In the genomic region with DNA sequence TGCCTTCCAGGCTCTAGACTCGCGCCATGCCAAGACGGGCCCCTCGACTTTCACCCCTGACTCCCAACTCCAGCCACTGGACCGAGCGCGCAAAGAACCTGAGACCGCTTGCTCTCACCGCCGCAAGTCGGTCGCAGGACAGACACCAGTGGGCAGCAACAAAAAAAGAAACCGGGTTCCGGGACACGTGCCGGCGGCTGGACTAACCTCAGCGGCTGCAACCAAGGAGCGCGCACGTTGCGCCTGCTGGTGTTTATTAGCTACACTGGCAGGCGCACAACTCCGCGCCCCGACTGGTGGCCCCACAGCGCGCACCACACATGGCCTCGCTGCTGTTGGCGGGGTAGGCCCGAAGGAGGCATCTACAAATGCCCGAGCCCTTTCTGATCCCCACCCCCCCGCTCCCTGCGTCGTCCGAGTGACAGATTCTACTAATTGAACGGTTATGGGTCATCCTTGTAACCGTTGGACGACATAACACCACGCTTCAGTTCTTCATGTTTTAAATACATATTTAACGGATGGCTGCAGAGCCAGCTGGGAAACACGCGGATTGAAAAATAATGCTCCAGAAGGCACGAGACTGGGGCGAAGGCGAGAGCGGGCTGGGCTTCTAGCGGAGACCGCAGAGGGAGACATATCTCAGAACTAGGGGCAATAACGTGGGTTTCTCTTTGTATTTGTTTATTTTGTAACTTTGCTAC, we compare ENCODE assay signal across 12 cellular contexts. TPM values are rescaled to one million over a fixed set of nuclear protein-coding genes. Genes with fewer than 3 reads are reported as not detected.
DNase-seq lines count a peak whose midpoint lies in the region; ATAC-seq and TF ChIP-seq lines count a peak whose summit lies in the region.
"Had no signal": no experiment of that assay in that cellular context is flagged by ENCODE, and none has a peak within 500 bp of the region (broad histone marks: within the 10 kb centered on the region; RNA-seq: fewer than 3 reads in every experiment).

No MANE protein-coding gene starts in this region.

- no peak overlapping the region for H3K18ac ChIP-seq in mesenchymal stem cell (ENCODE audit: low read depth in 1 of 2, low read length in 2 of 2)

- H3K4me1 Mint-ChIP-seq in activated naive CD8-positive, alpha-beta T cell (ENCODE audit: low read depth), result peaks cover 55% of the 10 kb centered on the region

- no peak for TF ChIP-seq CTCF in GM13976 (IDR thresholded peaks at IDR 0.05; ENCODE audit: borderline replicate concordance, control extremely low read depth, extremely low read depth, insufficient read depth, missing control alignments)

- peak overlapping the region; percentile 66 for H3K4me3 Mint-ChIP-seq in activated naive CD8-positive, alpha-beta T cell

- H3K36me3 ChIP-seq in mesenchymal stem cell (ENCODE audit: control insufficient read depth in 1 of 2, insufficient read depth in 2 of 2, low read depth in 1 of 2, low read length in 2 of 2), result no peaks in the 10 kb centered on the region

- H3K27ac ChIP-seq in mesenchymal stem cell (ENCODE audit: low read length, poor library complexity, severe bottlenecking), result no peak overlapping the region
- H3K27ac ChIP-seq: epithelial cell of prostate had no signal

- in situ Hi-C loops in GM13976 (cut with MboI; ENCODE audit: low sequenced_read_pairs, unreplicated experiment), result no loop called here

- H3K4me2 ChIP-seq in mesenchymal stem cell (ENCODE audit: low read length, poor library complexity, severe bottlenecking), result no peak overlapping the region

- H2BK5ac ChIP-seq in mesenchymal stem cell (ENCODE audit: low read depth, low read length, poor library complexity, severe bottlenecking), result no peak overlapping the region

- no peaks in the 10 kb centered on the region for H3K79me1 ChIP-seq in mesenchymal stem cell (replicated peaks; ENCODE audit: low read length, poor library complexity, severe bottlenecking)

- peaks cover 89 to 98% of the 10 kb centered on the region in 2 experiments for H3K27me3 ChIP-seq in mesenchymal stem cell (ENCODE audit: control insufficient read depth in 1 of 2, insufficient read depth in 1 of 2, low read length in 2 of 2)

- no peaks in the 10 kb centered on the region for H3K9me3 Mint-ChIP-seq in activated naive CD8-positive, alpha-beta T cell (ENCODE audit: low read depth)

- no peak overlapping the region for H3K9ac ChIP-seq in mesenchymal stem cell (ENCODE audit: low read length)

- H2AFZ ChIP-seq in mesenchymal stem cell (ENCODE audit: low read depth, low read length), result no peak overlapping the region

- no peak overlapping the region for H2BK120ac ChIP-seq in mesenchymal stem cell (ENCODE audit: low read depth, low read length)

- no peak overlapping the region for H2BK12ac ChIP-seq in mesenchymal stem cell (ENCODE audit: low read length in 2 of 2)

- no peak for ATAC-seq in HG02884 (IDR thresholded peaks at IDR 0.05; ENCODE audit: unreplicated experiment)

- no peak overlapping the region for H3K4ac ChIP-seq in mesenchymal stem cell (ENCODE audit: low read depth in 1 of 2, low read length in 2 of 2)

- peaks cover 4% of the 10 kb centered on the region for H3K9me3 ChIP-seq in mesenchymal stem cell (ENCODE audit: control insufficient read depth, low read length)

- peaks cover 51% of the 10 kb centered on the region for H3K27me3 Mint-ChIP-seq in activated naive CD8-positive, alpha-beta T cell

- no peaks in the 10 kb centered on the region for H3K36me3 Mint-ChIP-seq in activated naive CD8-positive, alpha-beta T cell

- WGBS in mesenchymal stem cell, result 59% methylated on average over 49 of the region's 50 CpGs

- H4K8ac ChIP-seq in mesenchymal stem cell (ENCODE audit: low read length), result no peak overlapping the region

- H3K4me3 ChIP-seq in mesenchymal stem cell (ENCODE audit: insufficient read depth in 1 of 2, low read depth in 1 of 2, low read length in 2 of 2), result no peak overlapping the region

- no peak overlapping the region for H3K23ac ChIP-seq in mesenchymal stem cell (ENCODE audit: low read length in 2 of 2)

- peak overlapping the region; percentile 9 for H4K91ac ChIP-seq in mesenchymal stem cell (ENCODE audit: low read length)

- H3K14ac ChIP-seq in mesenchymal stem cell (ENCODE audit: low read length in 2 of 2), result no peak overlapping the region

- DNase-seq in Ammon's horn (ENCODE audit: low spot score), result peak; percentile 58
- peak; percentile 37 for DNase-seq in GM13976 (ENCODE audit: low spot score)
- no peak for DNase-seq in mesenchymal stem cell
- DNase-seq in NCI-H1436 (lab: John Stamatoyannopoulos, UW), result no peak
- no peak for DNase-seq in effector CD4-positive, alpha-beta T cell
- DNase-seq in SIG-M5 treated with dmso at 0.1 percent for 504 hours (lab: John Stamatoyannopoulos, UW; ENCODE audit: unreplicated experiment), result no peak
- DNase-seq: stimulated activated naive CD4-positive, alpha-beta T cell treated with Interleukin-2 at 50 U/mL for 16 hours; T1000 had no signal

- H3K27ac Mint-ChIP-seq in activated naive CD8-positive, alpha-beta T cell, result no peak overlapping the region

- H2BK15ac ChIP-seq in mesenchymal stem cell (ENCODE audit: low read depth, poor library complexity, severe bottlenecking), result no peak overlapping the region

- H2AK5ac ChIP-seq in mesenchymal stem cell (ENCODE audit: low read length, severe bottlenecking), result no peak overlapping the region

- H3K4me1 ChIP-seq in mesenchymal stem cell (ENCODE audit: control insufficient read depth, insufficient read depth, low read depth, low read length), result peaks cover 10% of the 10 kb centered on the region

RNA-seq across cellular contexts. Expression of gene OLIG2, which starts 2.0 kb away (rescaled TPM):
- 0.44 TPM for polyA plus RNA-seq in mesenchymal stem cell (2013, experiment 1 of 2)
- polyA plus RNA-seq in mesenchymal stem cell (2013, experiment 2 of 2), result 0.38 TPM
- polyA plus RNA-seq: liver had no signal

RNA-seq across cellular contexts. Expression of gene OLIG1, which starts 46.2 kb away (rescaled TPM):
- not detected for polyA plus RNA-seq in mesenchymal stem cell (2013, experiment 1 of 2)
- not detected for polyA plus RNA-seq in mesenchymal stem cell (2013, experiment 2 of 2)
- polyA plus RNA-seq: liver had no signal

Comparison
In these comparisons a context has a peak if more than half of its experiments do, and no peak if none do; other contexts are left out.
1. DNase-seq: peak in Ammon's horn (single experiment) and GM13976 (single experiment); none in mesenchymal stem cell (single experiment), NCI-H1436 (single experiment), effector CD4-positive, alpha-beta T cell (single experiment) and SIG-M5 treated with dmso at 0.1 percent for 504 hours (single experiment).